27 cellular contexts compared by ENCODE assay signal in the genomic region with DNA sequence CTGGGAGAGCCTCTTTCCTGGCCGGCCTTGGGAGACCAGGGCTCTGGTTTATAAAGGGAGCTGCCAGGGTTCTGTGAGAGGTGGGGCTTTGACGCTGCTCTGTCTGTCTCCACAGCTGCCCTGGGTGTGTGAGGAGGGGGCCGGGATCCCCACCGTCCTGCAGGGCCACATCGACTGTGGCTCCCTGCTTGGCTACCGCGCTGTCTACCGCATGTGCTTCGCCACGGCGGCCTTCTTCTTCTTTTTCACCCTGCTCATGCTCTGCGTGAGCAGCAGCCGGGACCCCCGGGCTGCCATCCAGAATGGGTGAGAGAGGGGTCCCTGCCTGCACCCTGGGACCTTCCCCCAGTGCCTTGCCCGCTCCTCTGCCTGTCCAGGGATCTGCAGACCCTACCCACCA. TPM values are rescaled to one million over a fixed set of nuclear protein-coding genes. Genes with fewer than 3 reads are reported as not detected.
"Had no signal": no experiment of that assay in that cellular context is flagged by ENCODE, and none has a peak within 500 bp of the region (broad histone marks: within the 10 kb centered on the region; RNA-seq: fewer than 3 reads in every experiment).

No MANE protein-coding gene starts in this region.

- H3K4me3 ChIP-seq: coronary artery, heart left ventricle, mucosa of descending colon, testis, uterus had no signal

- H3K9me3 ChIP-seq: heart left ventricle, mucosa of descending colon, testis, uterus had no signal

- ATAC-seq: activated CD4-positive, alpha-beta T cell treated with anti-CD3 and anti-CD28 coated beads for 36 hours; activated T-cell treated with anti-CD3 and anti-CD28 coated beads, Interleukin-2, amount 50 U/mL, for 4 hours; heart left ventricle; left colon; mucosa of descending colon; sciatic nerve had no signal

- H3K27ac ChIP-seq: coronary artery, heart left ventricle, testis, uterus had no signal

- H3K4me1 ChIP-seq: testis, uterus had no signal

- H3K27me3 ChIP-seq: testis, uterus had no signal

- DNase-seq: activated B cell treated with CpG ODN at 0.5 μM for 24 hours; activated CD4-positive, alpha-beta T cell treated with anti-CD3 and anti-CD28 coated beads for 36 hours; activated CD4-positive, alpha-beta T cell treated with anti-CD3 and anti-CD28 coated beads, Interleukin-2, amount 50 U/mL, for 48 hours; activated CD8-positive, alpha-beta memory T cell treated with anti-CD3 and anti-CD28 coated beads, Interleukin-2, amount 50 U/mL, for 48 hours; activated naive CD4-positive, alpha-beta T cell treated with Interleukin-2 at 50 U/mL for 16 hours; activated naive CD8-positive, alpha-beta T cell treated with anti-CD3 and anti-CD28 coated beads for 36 hours; activated T-cell treated with anti-CD3 and anti-CD28 coated beads, Interleukin-2, amount 50 U/mL, for 4 hours; cerebellar nuclear complex; endodermal cell; heart left ventricle; left colon; mesendoderm; mucosa of descending colon; small intestine; stimulated activated CD4-positive, alpha-beta T cell treated with anti-CD3 and anti-CD28 coated beads, Interleukin-15, amount 100 ng/mL, for 24 hours; stimulated activated naive CD4-positive, alpha-beta T cell; T-helper 9 cell; testis; trophoblast cell; uterus had no signal

- FAIRE-seq: astrocyte, bronchial epithelial cell, islet of Langerhans, small intestine had no signal

- H3K36me3 ChIP-seq: heart left ventricle, uterus had no signal

RNA-seq across cellular contexts. Expression of a gene that starts 51.7 kb away (rescaled TPM):
- total RNA-seq: activated CD4-positive, alpha-beta T cell treated with anti-CD3 and anti-CD28 coated beads for 36 hours; activated CD8-positive, alpha-beta memory T cell treated with anti-CD3 and anti-CD28 coated beads for 36 hours; activated naive CD8-positive, alpha-beta T cell treated with anti-CD3 and anti-CD28 coated beads for 36 hours; activated T-cell treated with anti-CD3 and anti-CD28 coated beads, Interleukin-2, amount 50 U/mL, for 4 hours; activated T-helper 2 cell treated with anti-CD3 and anti-CD28 coated beads, Interferon-gamma antibody, Interleukin-2, Interleukin-4, amounts not matched to agents 10 μg/mL and 5 μg/mL and 100 μg/mL, durations not matched to agents 14 hours and 24 hours and 36 hours had no signal
